14 cellular contexts compared by ENCODE assay signal in genomic region chr2:112033600-112033999, GRCh38. TPM values are rescaled to one million over a fixed set of nuclear protein-coding genes. Genes with fewer than 3 reads are reported as not detected.
DNase-seq lines count a peak whose midpoint lies in the region; ATAC-seq and TF ChIP-seq lines count a peak whose summit lies in the region.
"Had no signal": no experiment of that assay in that cellular context is flagged by ENCODE, and none has a peak within 500 bp of the region (broad histone marks: within the 10 kb centered on the region; RNA-seq: fewer than 3 reads in every experiment).

No MANE protein-coding gene starts in this region.

- peaks cover 18% of the 10 kb centered on the region for H3K9me3 Mint-ChIP-seq in WTC11
- H3K9me3 Mint-ChIP-seq in activated T-helper 17 cell treated with anti-CD3 and anti-CD28 coated beads, Interleukin-2, amount 50 U/mL, for 72 hours: peaks cover 5% of the 10 kb centered on the region

- TF ChIP-seq CTCF in upper lobe of left lung (IDR thresholded peaks at IDR 0.05) (no peak), WTC11 (IDR thresholded peaks at IDR 0.05) (no peak)

- no peaks in the 10 kb centered on the region; the same call in 1 of the 2 replicates for H3K27me3 Mint-ChIP-seq in WTC11 (ENCODE audit: low read depth)
- peaks cover 12% of the 10 kb centered on the region for H3K27me3 Mint-ChIP-seq in activated T-helper 17 cell treated with anti-CD3 and anti-CD28 coated beads, Interleukin-2, amount 50 U/mL, for 72 hours

- H3K27me3 ChIP-seq in adipocyte (replicated peaks; ENCODE audit: control insufficient read depth, insufficient read depth, low read length) (no peaks in the 10 kb centered on the region), upper lobe of left lung (no peaks in the 10 kb centered on the region)

- H3K4me1 ChIP-seq in adipocyte (ENCODE audit: control insufficient read depth, insufficient read depth, low read length) (peaks cover 29% of the 10 kb centered on the region), upper lobe of left lung (peaks cover 24 to 33% (median 24%) of the 10 kb centered on the region in 4 donors)

- H3K9me3 ChIP-seq in adipocyte (ENCODE audit: control insufficient read depth, low read length) (no peaks in the 10 kb centered on the region), upper lobe of left lung (no peaks in the 10 kb centered on the region)

- no peak overlapping the region for H3K4me3 ChIP-seq in adipocyte (ENCODE audit: low read length)
- no peak overlapping the region for H3K4me3 ChIP-seq in upper lobe of left lung
- H3K4me3 ChIP-seq: GM12878 had no signal

- H3K27ac ChIP-seq in upper lobe of left lung: peak overlapping the region; percentile 69 to 83 (median 72)
- H3K27ac ChIP-seq: 22Rv1 had no signal

- no peak overlapping the region for H3K27ac Mint-ChIP-seq in WTC11
- H3K27ac Mint-ChIP-seq in activated T-helper 17 cell treated with anti-CD3 and anti-CD28 coated beads, Interleukin-2, amount 50 U/mL, for 72 hours: no peak overlapping the region
- H3K27ac Mint-ChIP-seq: activated CD8-positive, alpha-beta memory T cell treated with anti-CD3 and anti-CD28 coated beads, Interleukin-2, amount 10 ng/mL, durations not matched to agents 7 days and 5 days; activated naive CD8-positive, alpha-beta T cell treated with anti-CD3 and anti-CD28 coated beads, Interleukin-2, amount 10 ng/mL, durations not matched to agents 7 days and 5 days had no signal

- H3K4me1 Mint-ChIP-seq in WTC11: peaks cover 26% of the 10 kb centered on the region
- no peaks in the 10 kb centered on the region for H3K4me1 Mint-ChIP-seq in activated T-helper 17 cell treated with anti-CD3 and anti-CD28 coated beads, Interleukin-2, amount 50 U/mL, for 72 hours

- no peak overlapping the region for H3K4me3 Mint-ChIP-seq in WTC11
- H3K4me3 Mint-ChIP-seq in activated T-helper 17 cell treated with anti-CD3 and anti-CD28 coated beads, Interleukin-2, amount 50 U/mL, for 72 hours: no peak overlapping the region
- H3K4me3 Mint-ChIP-seq: activated CD8-positive, alpha-beta memory T cell treated with anti-CD3 and anti-CD28 coated beads, Interleukin-2, amount 10 ng/mL, durations not matched to agents 7 days and 5 days; activated naive CD8-positive, alpha-beta T cell treated with anti-CD3 and anti-CD28 coated beads, Interleukin-2, amount 10 ng/mL, durations not matched to agents 7 days and 5 days had no signal

- CTCF ChIA-PET in WTC11 (lab: Charles Lee): no interaction called here

- peak; percentile 16 for DNase-seq in DMS 273 (lab: John Stamatoyannopoulos, UW; ENCODE audit: unreplicated experiment)
- no peak for DNase-seq in DMS 273 treated with DMSO at 0.1 percent for 48 hours (lab: John Stamatoyannopoulos, UW)
- DNase-seq in adipocyte (ENCODE audit: low read depth): peak; percentile 41
- peak; percentile 69 for DNase-seq in iris pigment epithelial cell (ENCODE audit: low read depth)
- peak in 1 of 2 donors; percentile 77 for DNase-seq in upper lobe of left lung
- DNase-seq in WTC11 (ENCODE audit: low spot score): no peak
- no peak for DNase-seq in SHP77 (lab: John Stamatoyannopoulos, UW)
- DNase-seq: activated CD8-positive, alpha-beta memory T cell treated with anti-CD3 and anti-CD28 coated beads, Interleukin-2, amount 10 ng/mL, durations not matched to agents 7 days and 5 days; activated naive CD8-positive, alpha-beta T cell treated with anti-CD3 and anti-CD28 coated beads, Interleukin-2, amount 10 ng/mL, durations not matched to agents 7 days and 5 days; effector memory CD4-positive, alpha-beta T cell; H7 had no signal

- H3K36me3 ChIP-seq in adipocyte (ENCODE audit: control insufficient read depth, insufficient read depth, low read length, severe bottlenecking): no peaks in the 10 kb centered on the region
- H3K36me3 ChIP-seq in upper lobe of left lung: no peaks in the 10 kb centered on the region

- peaks cover 3% of the 10 kb centered on the region; the same call in 1 of the 2 replicates for H3K36me3 Mint-ChIP-seq in WTC11
- no peaks in the 10 kb centered on the region for H3K36me3 Mint-ChIP-seq in activated T-helper 17 cell treated with anti-CD3 and anti-CD28 coated beads, Interleukin-2, amount 50 U/mL, for 72 hours (ENCODE audit: low read depth)
- H3K36me3 Mint-ChIP-seq: activated CD8-positive, alpha-beta memory T cell treated with anti-CD3 and anti-CD28 coated beads, Interleukin-2, amount 10 ng/mL, durations not matched to agents 7 days and 5 days; activated naive CD8-positive, alpha-beta T cell treated with anti-CD3 and anti-CD28 coated beads, Interleukin-2, amount 10 ng/mL, durations not matched to agents 7 days and 5 days had no signal

- peak in 1 of 4 donors; percentile 63 for TF ChIP-seq EP300 in upper lobe of left lung (IDR thresholded peaks at IDR 0.05)

- no peak for TF ChIP-seq POLR2A in upper lobe of left lung (IDR thresholded peaks at IDR 0.05)

- H3K9ac ChIP-seq in adipocyte (ENCODE audit: low read length): no peak overlapping the region

- ATAC-seq in upper lobe of left lung (ENCODE audit: low FRiP score in 2 of 2) (peak; percentile 8 to 54), WTC11 (no peak)
- ATAC-seq in activated T-helper 17 cell treated with anti-CD3 and anti-CD28 coated beads, Interleukin-2, amount 50 U/mL, for 72 hours (replicated peaks): no peak
- ATAC-seq: activated CD8-positive, alpha-beta memory T cell treated with anti-CD3 and anti-CD28 coated beads, Interleukin-2, amount 10 ng/mL, durations not matched to agents 7 days and 5 days had no signal

- WGBS in upper lobe of left lung, 2 donors: 50% methylated on average over 1 of the region's 1 CpG

- POLR2A ChIA-PET in WTC11 (lab: Charles Lee): no interaction called here

TF ChIP-seq in WTC11, 78 proteins besides CTCF, POLR2A, EP300 and RAD21:
- no peak for TF ChIP-seq PREB (CRISPR knock-in tag; IDR thresholded peaks at IDR 0.05; ENCODE audit: borderline replicate concordance)
- no peak for TF ChIP-seq CREB1 (CRISPR knock-in tag; IDR thresholded peaks at IDR 0.05)
- TF ChIP-seq ESRRA (CRISPR knock-in tag; IDR thresholded peaks at IDR 0.05; ENCODE audit: borderline replicate concordance): no peak

RNA-seq across cellular contexts. Expression of gene TMEM87B, which starts 21.5 kb away (rescaled TPM):
- total RNA-seq in upper lobe of left lung (10 to 100 TPM; 20.1 to 45.9 (median 23.6) TPM), WTC11 (2021) (9.0 to 12.5 TPM (median 10.6 TPM) in 3 replicates)
- total RNA-seq in activated T-helper 17 cell treated with anti-CD3 and anti-CD28 coated beads, Interleukin-2, amount 50 U/mL, for 72 hours: 10 to 100 TPM; 19.9 to 27.7 TPM

Comparison
In these comparisons a context has a peak if more than half of its experiments do, and no peak if none do; other contexts are left out.
1. DNase-seq: peak in DMS 273 (single experiment), adipocyte (single experiment) and iris pigment epithelial cell (single experiment); none in DMS 273 treated with DMSO at 0.1 percent for 48 hours (single experiment), WTC11 (single experiment) and SHP77 (0 of 2).
2. ATAC-seq: peak in upper lobe of left lung (2 of 2); none in WTC11 (single experiment) and activated T-helper 17 cell treated with anti-CD3 and anti-CD28 coated beads, Interleukin-2, amount 50 U/mL, for 72 hours (single experiment).